Comparison of ENCODE assay signal across 13 cellular contexts in the genomic region with DNA sequence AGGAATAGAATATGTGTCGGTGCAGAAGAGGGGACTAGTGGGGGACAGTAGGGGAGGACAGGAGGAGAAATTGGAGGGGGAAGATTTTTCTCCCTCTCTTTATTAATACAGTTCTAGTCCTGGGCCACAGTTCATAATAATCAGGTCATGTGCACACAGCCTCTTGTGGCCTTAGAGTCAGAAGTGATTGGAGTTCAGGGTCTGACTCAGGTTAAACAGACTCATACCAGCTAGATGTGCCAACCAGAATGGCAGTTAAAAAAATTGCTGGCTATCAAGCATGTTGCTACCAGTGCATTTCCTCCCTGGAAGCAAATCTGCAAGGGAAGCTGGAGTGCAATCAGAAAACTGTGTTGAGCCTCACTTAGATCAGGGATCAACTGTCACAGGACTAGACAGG.
DNase-seq lines count a peak whose midpoint lies in the region; ATAC-seq and TF ChIP-seq lines count a peak whose summit lies in the region.
"Had no signal": no experiment of that assay in that cellular context is flagged by ENCODE, and none has a peak within 500 bp of the region (broad histone marks: within the 10 kb centered on the region; RNA-seq: fewer than 3 reads in every experiment).

No MANE protein-coding gene starts in this region.

- no peak for TF ChIP-seq CTCF in right atrium auricular region (IDR thresholded peaks at IDR 0.05)
- TF ChIP-seq CTCF in tibial artery (IDR thresholded peaks at IDR 0.05) = no peak
- TF ChIP-seq CTCF in GM13976 (IDR thresholded peaks at IDR 0.05; ENCODE audit: borderline replicate concordance, control extremely low read depth, extremely low read depth, insufficient read depth, missing control alignments) = no peak

- H3K4me1 ChIP-seq in right atrium auricular region (peaks cover 0 to 32% of the 10 kb centered on the region in 2 donors), tibial artery (peaks cover 0 to 42% (median 27%) of the 10 kb centered on the region in 4 donors)

- ATAC-seq in GM19455 (IDR thresholded peaks at IDR 0.05; ENCODE audit: unreplicated experiment) = no peak
- ATAC-seq in GM21529 (IDR thresholded peaks at IDR 0.05; ENCODE audit: unreplicated experiment) = no peak
- ATAC-seq: activated CD8-positive, alpha-beta T cell treated with anti-CD3 and anti-CD28 coated beads for 36 hours; activated T-helper 17 cell treated with anti-CD3 and anti-CD28 coated beads, Interleukin-2, amount 50 U/mL, for 72 hours had no signal

- H3K4me3 ChIP-seq in right atrium auricular region (no peak overlapping the region), tibial artery (no peak overlapping the region)
- H3K4me3 ChIP-seq: SK-N-MC had no signal

- in situ Hi-C loops in GM13976 (cut with MboI; ENCODE audit: low sequenced_read_pairs, unreplicated experiment) = no loop called here

- DNase-seq in LHCN-M2 (ENCODE audit: low read depth) (peak; percentile 61), amniotic epithelial cell (ENCODE audit: low read depth) (peak; percentile 64), right atrium auricular region (ENCODE audit: low spot score) (no peak), tibial artery (no peak), GM13976 (ENCODE audit: low spot score) (no peak)
- DNase-seq: activated CD8-positive, alpha-beta T cell treated with anti-CD3 and anti-CD28 coated beads for 36 hours; KBM-7; stimulated activated naive CD4-positive, alpha-beta T cell had no signal

- intact Hi-C loops in tibial artery (cut with DNase I; ENCODE audit: low total_unique reads) = no loop called here

- no peaks in the 10 kb centered on the region for H3K27me3 ChIP-seq in right atrium auricular region
- no peaks in the 10 kb centered on the region for H3K27me3 ChIP-seq in tibial artery

- no peaks in the 10 kb centered on the region for H3K36me3 ChIP-seq in right atrium auricular region
- H3K36me3 ChIP-seq in tibial artery = no peaks in the 10 kb centered on the region

- H3K27ac ChIP-seq in right atrium auricular region (peak overlapping the region; percentile 59 to 75), tibial artery (peak overlapping the region; percentile 75 to 81)
- H3K27ac ChIP-seq: C4-2B, SK-N-MC had no signal

- H3K9me3 ChIP-seq in right atrium auricular region (no peaks in the 10 kb centered on the region), tibial artery (no peaks in the 10 kb centered on the region)

Comparison
In these comparisons a context has a peak if more than half of its experiments do, and no peak if none do; other contexts are left out.
1. DNase-seq: peak in LHCN-M2 (single experiment) and amniotic epithelial cell (single experiment); none in right atrium auricular region (single experiment), tibial artery (0 of 2) and GM13976 (single experiment).